ENCODE assay signal across 10 cellular contexts in genomic region chr20:56391037-56391436, GRCh38. TPM values are rescaled to one million over a fixed set of nuclear protein-coding genes. Genes with fewer than 3 reads are reported as not detected.
A peak's percentile ranks its signal among the peaks of the same experiment; 100 is the strongest.
DNase-seq lines count a peak whose midpoint lies in the region; ATAC-seq and TF ChIP-seq lines count a peak whose summit lies in the region.
"Had no signal": no experiment of that assay in that cellular context is flagged by ENCODE, and none has a peak within 500 bp of the region (broad histone marks: within the 10 kb centered on the region; RNA-seq: fewer than 3 reads in every experiment).

No MANE protein-coding gene starts in this region.

- H3K27ac ChIP-seq in GM23338 (ENCODE audit: low read depth), result no peak overlapping the region
- peak overlapping the region; percentile 85 for H3K27ac ChIP-seq in OCI-LY7 (ENCODE audit: low read depth, low read length, poor library complexity, severe bottlenecking)
- peak overlapping the region; percentile 92 for H3K27ac ChIP-seq in fibroblast of lung (ENCODE audit: insufficient read depth, low read length)
- no peak overlapping the region for H3K27ac ChIP-seq in skeletal muscle tissue (ENCODE audit: low read depth, low read length)
- H3K27ac ChIP-seq: foreskin keratinocyte had no signal

- H3K4me3 ChIP-seq in GM23338 (peak overlapping the region; percentile 92), OCI-LY7 (ENCODE audit: low read depth, low read length, poor library complexity, severe bottlenecking) (peak overlapping the region; percentile 76), fibroblast of lung (replicated peaks in 1 of 4; ENCODE audit: control extremely low read depth in 1 of 4, insufficient read depth in 1 of 4, low read depth in 3 of 4, low read length in 4 of 4) (peak overlapping the region; percentile 73 to 99 (median 93)), skeletal muscle tissue (ENCODE audit: low read length in 3 of 3) (peak overlapping the region; percentile 95 to 98 (median 98))

- peaks cover 38% of the 10 kb centered on the region for H3K36me3 ChIP-seq in GM23338 (ENCODE audit: insufficient read depth)
- peaks cover 76% of the 10 kb centered on the region for H3K36me3 ChIP-seq in OCI-LY7 (ENCODE audit: insufficient read depth, low read length)
- peaks cover 11% of the 10 kb centered on the region for H3K36me3 ChIP-seq in fibroblast of lung (ENCODE audit: control insufficient read depth, insufficient read depth, low read length)
- peaks cover 3 to 8% (median 4%) of the 10 kb centered on the region in 3 donors for H3K36me3 ChIP-seq in skeletal muscle tissue (ENCODE audit: control insufficient read depth in 3 of 3, insufficient read depth in 3 of 3, low read length in 3 of 3)

- peak overlapping the region; percentile 32; the same call in 1 of the 2 replicates for H3K27ac Mint-ChIP-seq in GM23338

- TSS peak; percentile 88 for BruUV-seq in OCI-LY7 (replicated peaks; lab: Mats Ljungman, UMichigan)

- H3K36me3 Mint-ChIP-seq in GM23338 (ENCODE audit: low read depth), result peaks cover 61% of the 10 kb centered on the region

- H2AFZ ChIP-seq in GM23338 (no peak overlapping the region), OCI-LY7 (ENCODE audit: low read length) (peak overlapping the region; percentile 22; the same call in 1 of the 2 replicates), fibroblast of lung (ENCODE audit: low read length) (peak overlapping the region; percentile 92)

- CTCF ChIA-PET in OCI-LY7 (lab: Charles Lee; ENCODE audit: unreplicated experiment), result no interaction called here

- POLR2A ChIA-PET in OCI-LY7 (lab: Charles Lee), result interaction anchor here (0.7 to 2.8 kb wide), 3 partner anchors 72 to 108 kb away, joined by 3 to 15 read pairs (median 3); partner anchors contain the start of gene RTF2

- H4K20me1 ChIP-seq in GM23338 (replicated peaks; ENCODE audit: insufficient read depth) (peaks cover 20% of the 10 kb centered on the region), OCI-LY7 (ENCODE audit: insufficient read depth, low read length) (peaks cover 7% of the 10 kb centered on the region; the same call in 1 of the 2 replicates), fibroblast of lung (ENCODE audit: control insufficient read depth, extremely low read depth, insufficient read depth, low read length) (no peaks in the 10 kb centered on the region)

- H3K79me2 ChIP-seq in GM23338 (replicated peaks; ENCODE audit: insufficient read depth) (peaks cover 87% of the 10 kb centered on the region), OCI-LY7 (ENCODE audit: insufficient read depth, low read depth, low read length) (peaks cover 84% of the 10 kb centered on the region), fibroblast of lung (ENCODE audit: control insufficient read depth, insufficient read depth, low read length) (peaks cover 85% of the 10 kb centered on the region)

- H3K9ac ChIP-seq in fibroblast of lung (ENCODE audit: insufficient read depth, low read length), result peak overlapping the region; percentile 79
- peak overlapping the region in 2 of 3 donors; percentile 92 to 96 for H3K9ac ChIP-seq in skeletal muscle tissue (ENCODE audit: low read depth in 1 of 3, low read length in 3 of 3)

- H3K4me3 Mint-ChIP-seq in GM23338, result no peak overlapping the region

- H3K9me3 ChIP-seq in OCI-LY7 (ENCODE audit: low read length) (no peaks in the 10 kb centered on the region), fibroblast of lung (ENCODE audit: control insufficient read depth, insufficient read depth, low read depth, low read length) (no peaks in the 10 kb centered on the region), skeletal muscle tissue (ENCODE audit: control insufficient read depth in 3 of 3, low read length in 3 of 3) (no peaks in the 10 kb centered on the region)

- H3K4me2 ChIP-seq in GM23338, result peak overlapping the region; percentile 88
- peak overlapping the region; percentile 69 for H3K4me2 ChIP-seq in OCI-LY7 (ENCODE audit: low read length)
- peak overlapping the region; percentile 95 for H3K4me2 ChIP-seq in fibroblast of lung (ENCODE audit: extremely low read depth, insufficient read depth, low read length)

- ATAC-seq in GM23338, result no peak

- H3K9me2 ChIP-seq in GM23338 (ENCODE audit: insufficient read depth), result no peaks in the 10 kb centered on the region
- H3K9me2 ChIP-seq in OCI-LY7 (ENCODE audit: insufficient read depth, low read length), result no peaks in the 10 kb centered on the region

- DNase-seq in GM23338 (ENCODE audit: low spot score) (no peak), OCI-LY7 (ENCODE audit: low spot score) (peak; percentile 46), fibroblast of lung (ENCODE audit: low read depth in 2 of 2) (no peak), RPMI8226 (no peak), COLO829 (ENCODE audit: low spot score) (no peak), 8988T (no peak)
- DNase-seq in activated naive CD4-positive, alpha-beta T cell treated with Interleukin-2 at 50 U/mL for 16 hours, result no peak
- DNase-seq: foreskin keratinocyte; stimulated activated CD4-positive, alpha-beta T cell treated with anti-CD3 and anti-CD28 coated beads, Interleukin-4, amount 100 ng/mL, for 1 hour had no signal

- no peaks in the 10 kb centered on the region; the same call in 2 of the 3 replicates for H3K9me3 Mint-ChIP-seq in GM23338

- H3K4me1 Mint-ChIP-seq in GM23338, result peaks cover 9% of the 10 kb centered on the region

- TF ChIP-seq CTCF in GM23338 (conservative IDR thresholded peaks at IDR 0.05; ENCODE audit: low read depth in 2 of 2) (no peak), OCI-LY7 (conservative IDR thresholded peaks at IDR 0.05; ENCODE audit: low read length) (no peak), fibroblast of lung (conservative IDR thresholded peaks at IDR 0.05 in 1 of 2, IDR thresholded peaks at IDR 0.05 in 1 of 2; ENCODE audit: low read depth in 1 of 2, low read length in 2 of 2) (no peak)

- intact Hi-C loops in OCI-LY7 (cut with micrococcal nuclease; ENCODE audit: unreplicated experiment), result no loop called here

- no peaks in the 10 kb centered on the region for H3F3A ChIP-seq in GM23338 (replicated peaks; ENCODE audit: low read depth)

- H3K27me3 ChIP-seq in GM23338 (ENCODE audit: insufficient read depth), result no peaks in the 10 kb centered on the region
- no peaks in the 10 kb centered on the region for H3K27me3 ChIP-seq in fibroblast of lung (ENCODE audit: control insufficient read depth, insufficient read depth, low read length)
- no peaks in the 10 kb centered on the region for H3K27me3 ChIP-seq in skeletal muscle tissue (ENCODE audit: control insufficient read depth in 3 of 3, insufficient read depth in 3 of 3, low read length in 3 of 3)
- H3K27me3 ChIP-seq: foreskin keratinocyte had no signal

- H3K27me3 Mint-ChIP-seq in GM23338 (ENCODE audit: insufficient read depth, low read depth, poor library complexity), result peaks cover 6% of the 10 kb centered on the region

- H3K4me1 ChIP-seq in GM23338 (ENCODE audit: insufficient read depth) (peaks cover 15% of the 10 kb centered on the region), OCI-LY7 (ENCODE audit: insufficient read depth, low read length, poor library complexity, severe bottlenecking) (peaks cover 21% of the 10 kb centered on the region), fibroblast of lung (ENCODE audit: control insufficient read depth, extremely low read depth, insufficient read depth, low read length) (peaks cover 5% of the 10 kb centered on the region), skeletal muscle tissue (ENCODE audit: control insufficient read depth in 3 of 3, insufficient read depth in 3 of 3, low read length in 3 of 3) (peaks cover 22 to 33% (median 27%) of the 10 kb centered on the region in 3 donors)

TF ChIP-seq in GM23338, 12 proteins besides CTCF, POLR2A, EP300 and RAD21:
- no peak for TF ChIP-seq JUNB (IDR thresholded peaks at IDR 0.05; ENCODE audit: unreplicated experiment)
- no peak for TF ChIP-seq EZH2phosphoT487 (IDR thresholded peaks at IDR 0.05; ENCODE audit: unreplicated experiment)
- no peak for TF ChIP-seq ZNF114 (CRISPR knock-in tag; IDR thresholded peaks at IDR 0.05)
- TF ChIP-seq EZH2 (IDR thresholded peaks at IDR 0.05; ENCODE audit: low read depth, unreplicated experiment), result no peak

RNA-seq across cellular contexts. Expression of gene AURKA, which starts 1.0 kb away (rescaled TPM):
- total RNA-seq in GM23338 (2014; rRNA removed; shearing (Covaris generic)), result 75.8 and 96.9 TPM in 2 replicates
- polyA plus RNA-seq in GM23338 (2016; fragmentation: Nextera tagmentation; extraction: Ambion mirVana) (79.3 and 82.0 TPM in 2 replicates), fibroblast of lung (32.7 and 89.3 TPM in 2 replicates)
- total RNA-seq in OCI-LY7 (2014; rRNA removed; shearing (Covaris generic)), result 55.5 and 63.2 TPM in 2 replicates
- total RNA-seq in OCI-LY7 (2022) (97.1 and 105 TPM in 2 replicates), fibroblast of lung (4.9 and 27.7 TPM in 2 replicates), skeletal muscle tissue (9.4 TPM)
- polyA plus RNA-seq in fibroblast of lung (2012), result 20.4 and 60.3 TPM in 2 replicates
- 5.4 and 24.1 TPM in 2 replicates for polyA minus RNA-seq in fibroblast of lung (ENCODE audit: low replicate concordance)

RNA-seq across cellular contexts. Expression of gene CSTF1, which starts 1.4 kb away (rescaled TPM):
- 59.1 and 62.3 TPM in 2 replicates for total RNA-seq in GM23338 (2014; rRNA removed; shearing (Covaris generic))
- polyA plus RNA-seq in GM23338 (2016; fragmentation: Nextera tagmentation; extraction: Ambion mirVana) (17.1 and 21.5 TPM in 2 replicates), fibroblast of lung (55.2 and 68.6 TPM in 2 replicates)
- total RNA-seq in OCI-LY7 (2014; rRNA removed; shearing (Covaris generic)), result 38.5 and 52.1 TPM in 2 replicates
- total RNA-seq in OCI-LY7 (2022) (51.6 and 56.0 TPM in 2 replicates), fibroblast of lung (28.8 and 31.2 TPM in 2 replicates), skeletal muscle tissue (20.9 TPM)
- 34.5 and 46.9 TPM in 2 replicates for polyA plus RNA-seq in fibroblast of lung (2012)
- polyA minus RNA-seq in fibroblast of lung (ENCODE audit: low replicate concordance), result 133 and 137 TPM in 2 replicates

RNA-seq across cellular contexts. Expression of gene CASS4, which starts 21.0 kb away (rescaled TPM):
- 0.12 TPM in 1 of 2 replicates, not detected in the other for total RNA-seq in GM23338 (2014; rRNA removed; shearing (Covaris generic))
- not detected in 2 replicates for polyA plus RNA-seq in GM23338 (2016; fragmentation: Nextera tagmentation; extraction: Ambion mirVana)
- 0.05 TPM in 1 of 2 replicates, not detected in the other for total RNA-seq in OCI-LY7 (2014; rRNA removed; shearing (Covaris generic))
- total RNA-seq in OCI-LY7 (2022), result 0.15 and 0.18 TPM in 2 replicates
- 14.9 and 17.7 TPM in 2 replicates for total RNA-seq in fibroblast of lung
- polyA plus RNA-seq in fibroblast of lung, result 63.7 and 65.8 TPM in 2 replicates
- polyA plus RNA-seq in fibroblast of lung (2012), result 39.0 and 48.2 TPM in 2 replicates
- polyA minus RNA-seq in fibroblast of lung (ENCODE audit: low replicate concordance), result 84.7 and 110 TPM in 2 replicates
- total RNA-seq in skeletal muscle tissue, result 3.7 TPM
- total RNA-seq: foreskin keratinocyte had no signal

RNA-seq across cellular contexts. Expression of gene FAM210B, which starts 32.3 kb away (rescaled TPM):
- total RNA-seq in GM23338 (2014; rRNA removed; shearing (Covaris generic)), result 15.7 and 16.2 TPM in 2 replicates
- 14.6 and 15.4 TPM in 2 replicates for polyA plus RNA-seq in GM23338 (2016; fragmentation: Nextera tagmentation; extraction: Ambion mirVana)
- total RNA-seq in OCI-LY7 (2014; rRNA removed; shearing (Covaris generic)), result 0.13 and 0.19 TPM in 2 replicates
- total RNA-seq in OCI-LY7 (2022), result 1.1 and 1.3 TPM in 2 replicates
- 71.9 and 120 TPM in 2 replicates for total RNA-seq in fibroblast of lung
- polyA plus RNA-seq in fibroblast of lung, result 63.6 and 90.6 TPM in 2 replicates
- polyA plus RNA-seq in fibroblast of lung (2012), result 49.4 and 60.5 TPM in 2 replicates
- 19.7 and 20.2 TPM in 2 replicates for polyA minus RNA-seq in fibroblast of lung (ENCODE audit: low replicate concordance)
- total RNA-seq in skeletal muscle tissue, result 31.8 TPM

Comparison
In these comparisons a context has a peak if more than half of its experiments do, and no peak if none do; other contexts are left out.
1. H3K27ac ChIP-seq: peak in OCI-LY7 (single experiment) and fibroblast of lung (single experiment); none in GM23338 (single experiment) and skeletal muscle tissue (single experiment).
2. Peak in every context shown above with its lines, with median percentiles within 50 percentile points of each other: H3K4me2 ChIP-seq and H3K4me3 ChIP-seq.